Comparison of ENCODE assay signal across 21 cellular contexts in genomic region chr3:31762888-31763351, GRCh38.
DNase-seq lines count a peak whose midpoint lies in the region; TF ChIP-seq lines count a peak whose summit lies in the region.
"Had no signal": no experiment of that assay in that cellular context is flagged by ENCODE, and none has a peak within 500 bp of the region (broad histone marks: within the 10 kb centered on the region; RNA-seq: fewer than 3 reads in every experiment).

No MANE protein-coding gene starts in this region.

- H3K4me2 ChIP-seq in smooth muscle cell: no peak overlapping the region

- peak overlapping the region; percentile 54 for H3K27ac ChIP-seq in smooth muscle cell (ENCODE audit: low read depth)
- no peak overlapping the region for H3K27ac ChIP-seq in dorsolateral prefrontal cortex
- H3K27ac ChIP-seq: uterus had no signal

- peaks cover 41% of the 10 kb centered on the region for H4K20me1 ChIP-seq in smooth muscle cell (ENCODE audit: low read depth)

- peaks cover 41% of the 10 kb centered on the region for H3K79me2 ChIP-seq in smooth muscle cell (ENCODE audit: low read depth)

- POLR2A ChIA-PET in activated CD4-positive, alpha-beta memory T cell treated with anti-CD3 and anti-CD28 coated beads, Interleukin-2, amount 10 ng/mL, durations not matched to agents 7 days and 5 days (lab: Charles Lee): interaction anchor here (0.7 kb wide), 1 partner anchor 685 kb away, joined by 3 read pairs; no protein-coding TSS in a partner anchor

- H3K36me3 ChIP-seq in smooth muscle cell (ENCODE audit: low read depth): no peaks in the 10 kb centered on the region
- H3K36me3 ChIP-seq: uterus had no signal

- peaks cover 63% of the 10 kb centered on the region for H3K4me1 Mint-ChIP-seq in activated CD4-positive, alpha-beta memory T cell treated with anti-CD3 and anti-CD28 coated beads, Interleukin-2, amount 10 ng/mL, durations not matched to agents 7 days and 5 days

- no peak for TF ChIP-seq CTCF in smooth muscle cell (IDR thresholded peaks at IDR 0.05; ENCODE audit: borderline replicate concordance, insufficient read depth, poor library complexity, severe bottlenecking)
- TF ChIP-seq CTCF in dorsolateral prefrontal cortex (IDR thresholded peaks at IDR 0.05 in 54 of 56, conservative IDR thresholded peaks at IDR 0.05 in 2 of 56; ENCODE audit: low read depth in 1 of 56, partially characterized antibody in 56 of 56): no peak

- no peaks in the 10 kb centered on the region for H3K4me1 ChIP-seq in smooth muscle cell (ENCODE audit: low read depth)
- H3K4me1 ChIP-seq: uterus had no signal

- no peak overlapping the region for H2AFZ ChIP-seq in smooth muscle cell (ENCODE audit: low read depth)

- peaks cover 4% of the 10 kb centered on the region for H3K9me3 Mint-ChIP-seq in activated CD4-positive, alpha-beta memory T cell treated with anti-CD3 and anti-CD28 coated beads, Interleukin-2, amount 10 ng/mL, durations not matched to agents 7 days and 5 days

- intact Hi-C loops in dorsolateral prefrontal cortex (cut with DNase I): no loop called here

- peaks cover 8% of the 10 kb centered on the region for H3K36me3 Mint-ChIP-seq in activated CD4-positive, alpha-beta memory T cell treated with anti-CD3 and anti-CD28 coated beads, Interleukin-2, amount 10 ng/mL, durations not matched to agents 7 days and 5 days (ENCODE audit: low read depth)

- H3K27me3 ChIP-seq in smooth muscle cell (ENCODE audit: low read depth) (no peaks in the 10 kb centered on the region), dorsolateral prefrontal cortex (no peaks in the 10 kb centered on the region)
- H3K27me3 ChIP-seq: uterus had no signal

- CTCF ChIA-PET in activated CD4-positive, alpha-beta memory T cell treated with anti-CD3 and anti-CD28 coated beads, Interleukin-2, amount 10 ng/mL, durations not matched to agents 7 days and 5 days (lab: Charles Lee): interaction anchor here (0.7 kb wide), 1 partner anchor 226 kb away, joined by 3 read pairs; no protein-coding TSS in a partner anchor

- no peak overlapping the region for H3K4me3 Mint-ChIP-seq in activated CD4-positive, alpha-beta memory T cell treated with anti-CD3 and anti-CD28 coated beads, Interleukin-2, amount 10 ng/mL, durations not matched to agents 7 days and 5 days

- H3K4me3 ChIP-seq in smooth muscle cell (no peak overlapping the region), dorsolateral prefrontal cortex (no peak overlapping the region)
- H3K4me3 ChIP-seq: uterus had no signal

- H3F3A ChIP-seq in smooth muscle cell (ENCODE audit: low read depth): no peaks in the 10 kb centered on the region

- DNase-seq in NCI-H510A (lab: John Stamatoyannopoulos, UW): peak; percentile 5
- no peak for DNase-seq in NCI-H510A treated with DMSO at 0.1 percent for 48 hours (lab: John Stamatoyannopoulos, UW)
- no peak for DNase-seq in activated CD4-positive, alpha-beta memory T cell treated with anti-CD3 and anti-CD28 coated beads, Interleukin-2, amount 10 ng/mL, durations not matched to agents 7 days and 5 days
- peak; percentile 85 for DNase-seq in kidney tubule cell (ENCODE audit: low spot score)
- no peak for DNase-seq in smooth muscle cell (lab: John Stamatoyannopoulos, UW; ENCODE audit: unreplicated experiment)
- no peak for DNase-seq in activated gamma-delta T cell (lab: John Stamatoyannopoulos, UW)
- no peak for DNase-seq in dorsolateral prefrontal cortex
- no peak for DNase-seq in NCI-H774 (lab: John Stamatoyannopoulos, UW)
- DNase-seq: activated CD8-positive, alpha-beta memory T cell treated with anti-CD3 and anti-CD28 coated beads, Interleukin-2, amount 50 U/mL, for 48 hours; activated effector memory CD4-positive, alpha-beta T cell treated with anti-CD3 and anti-CD28 coated beads, Interleukin-2, amount 50 U/mL, for 16 hours; Calu3; dermis blood vessel endothelial cell; left colon; midbrain; NCI-H1092; NCI-H2029; NCI-H524 treated with DMSO at 0.1 percent for 48 hours; stimulated activated CD4-positive, alpha-beta T cell treated with anti-CD3 and anti-CD28 coated beads, Interleukin-12 subunit alpha, Interleukin-12 subunit beta, amount 100 ng/mL, for 4 hours; substantia nigra; SW 1271; uterus had no signal

- 89% methylated on average over 5 of the region's 5 CpGs for WGBS in smooth muscle cell (ENCODE audit: low lambda C conversion rate)

- no peaks in the 10 kb centered on the region for H3K27me3 Mint-ChIP-seq in activated CD4-positive, alpha-beta memory T cell treated with anti-CD3 and anti-CD28 coated beads, Interleukin-2, amount 10 ng/mL, durations not matched to agents 7 days and 5 days

- peak overlapping the region; percentile 17 for H3K27ac Mint-ChIP-seq in activated CD4-positive, alpha-beta memory T cell treated with anti-CD3 and anti-CD28 coated beads, Interleukin-2, amount 10 ng/mL, durations not matched to agents 7 days and 5 days

- H3K9me3 ChIP-seq in smooth muscle cell (replicated peaks; ENCODE audit: low read depth): no peaks in the 10 kb centered on the region
- H3K9me3 ChIP-seq: uterus had no signal

- H3K9ac ChIP-seq in smooth muscle cell (ENCODE audit: low read depth): no peak overlapping the region

Comparison
In these comparisons a context has a peak if more than half of its experiments do, and no peak if none do; other contexts are left out.
1. DNase-seq: peak in NCI-H510A (single experiment) and kidney tubule cell (single experiment); none in NCI-H510A treated with DMSO at 0.1 percent for 48 hours (single experiment), activated CD4-positive, alpha-beta memory T cell treated with anti-CD3 and anti-CD28 coated beads, Interleukin-2, amount 10 ng/mL, durations not matched to agents 7 days and 5 days (single experiment), smooth muscle cell (single experiment), activated gamma-delta T cell (single experiment), dorsolateral prefrontal cortex (0 of 10) and NCI-H774 (single experiment).